Comparison of ENCODE assay signal across 8 cellular contexts in the genomic region with DNA sequence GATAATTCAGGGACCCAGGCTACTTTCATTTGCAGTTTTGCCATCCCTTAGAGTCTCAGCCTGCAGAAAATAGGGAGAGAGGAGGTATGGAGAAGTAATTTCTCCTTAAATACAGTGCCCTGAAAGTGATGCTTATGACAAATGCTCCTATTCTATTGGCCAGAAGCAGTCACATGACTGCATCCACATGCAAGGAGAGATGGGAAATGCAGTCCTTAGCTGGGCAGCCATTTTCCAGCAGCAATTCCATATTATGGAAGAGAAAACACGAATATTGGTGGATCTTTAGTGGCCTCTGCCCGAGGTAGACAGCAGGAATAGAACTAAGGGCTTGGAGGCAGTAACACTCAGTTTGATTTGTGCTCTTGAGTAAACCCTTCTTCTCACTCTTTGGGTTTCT. TPM values are rescaled to one million over a fixed set of nuclear protein-coding genes. Genes with fewer than 3 reads are reported as not detected.
DNase-seq lines count a peak whose midpoint lies in the region; ATAC-seq, FAIRE-seq and TF ChIP-seq lines count a peak whose summit lies in the region.

No MANE protein-coding gene starts in this region.

- peaks cover 11% of the 10 kb centered on the region for H3K27me3 Mint-ChIP-seq in HFFc6 (ENCODE audit: insufficient read depth)

- H3K36me3 Mint-ChIP-seq in HFFc6 (ENCODE audit: low read depth) = no peaks in the 10 kb centered on the region

- peak; percentile 86 for FAIRE-seq in TTC549 (lab: Jason Lieb, UNC)

- peaks cover 6% of the 10 kb centered on the region; the same call in 1 of the 2 replicates for H3K4me1 Mint-ChIP-seq in HFFc6 (ENCODE audit: low read depth)

- TF ChIP-seq CTCF in HFFc6 (IDR thresholded peaks at IDR 0.05) (no peak), GM10266 (IDR thresholded peaks at IDR 0.05; ENCODE audit: control insufficient read depth, insufficient read depth, low read depth, missing control alignments) (no peak)

- DNase-seq in Ammon's horn (ENCODE audit: low spot score) = peak; percentile 32
- peak; percentile 52 for DNase-seq in HFFc6
- DNase-seq in iPS DF 19.7 (ENCODE audit: low read depth, low spot score) = peak; percentile 84
- no peak for DNase-seq in GM10266 (ENCODE audit: extremely low spot score)
- no peak for DNase-seq in NCI-H2107 treated with DMSO at 0.1 percent for 48 hours (lab: John Stamatoyannopoulos, UW; ENCODE audit: unreplicated experiment)
- DNase-seq in sciatic nerve (ENCODE audit: low spot score) = no peak

- no peak overlapping the region for H3K4me3 Mint-ChIP-seq in HFFc6

- ATAC-seq in GM18505 (IDR thresholded peaks at IDR 0.05; ENCODE audit: unreplicated experiment) (no peak), sciatic nerve (no peak)

- intact Hi-C loops in sciatic nerve (cut with DNase I) = no loop called here

- no peak overlapping the region for H3K27ac Mint-ChIP-seq in HFFc6

- no peak for TF ChIP-seq POLR2A in GM18505 (IDR thresholded peaks at IDR 0.05; ENCODE audit: borderline replicate concordance, extremely low read depth, insufficient read depth, insufficient read length)

- no peaks in the 10 kb centered on the region; the same call in 1 of the 2 replicates for H3K9me3 Mint-ChIP-seq in HFFc6

RNA-seq across cellular contexts. Expression of a gene that starts 39.4 kb away (rescaled TPM):
- not detected for total RNA-seq in HFFc6 (2021; fragmentation: NEBNext Ultra II Directional; extraction: Animal tissue kit (Norgen Biotek cat#: 25700))
- 12.7 TPM for total RNA-seq in sciatic nerve

RNA-seq across cellular contexts. Expression of a gene that starts 44.7 kb away (rescaled TPM):
- total RNA-seq in HFFc6 (2021; fragmentation: NEBNext Ultra II Directional; extraction: Animal tissue kit (Norgen Biotek cat#: 25700)) = not detected
- total RNA-seq in sciatic nerve = 0.45 TPM

Comparison
In these comparisons a context has a peak if more than half of its experiments do, and no peak if none do; other contexts are left out.
1. DNase-seq: peak in Ammon's horn (single experiment), HFFc6 (single experiment) and iPS DF 19.7 (single experiment); none in GM10266 (single experiment), NCI-H2107 treated with DMSO at 0.1 percent for 48 hours (single experiment) and sciatic nerve (single experiment).
2. RNA of a gene that starts 39.4 kb away (total RNA-seq): 12.7 TPM in sciatic nerve (single experiment); not detected in HFFc6; every median in the first group is over 10 times any median in the second.